In the genomic region with DNA sequence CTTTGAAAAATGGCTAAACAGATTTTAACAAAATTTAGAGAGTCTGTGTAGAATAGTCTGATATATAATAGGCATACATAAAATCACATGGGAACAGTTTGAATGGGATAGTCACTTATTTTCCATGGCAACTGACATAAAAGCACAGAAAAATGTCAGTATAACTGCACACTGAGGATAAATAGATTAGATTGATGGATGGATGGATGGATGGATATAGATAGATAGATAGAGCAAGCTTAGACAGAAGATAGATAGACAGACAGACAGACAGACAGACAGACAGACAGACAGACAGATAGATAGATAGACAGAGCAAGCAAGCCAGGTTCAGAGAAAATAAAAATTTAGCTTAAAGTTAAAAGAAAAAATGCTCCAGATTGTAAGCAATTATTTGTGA, we compare ENCODE assay signal across 37 cellular contexts.
"Had no signal": no experiment of that assay in that cellular context is flagged by ENCODE, and none has a peak within 500 bp of the region (broad histone marks: within the 10 kb centered on the region; RNA-seq: fewer than 3 reads in every experiment).

No MANE protein-coding gene starts in this region.

- DNase-seq: Karpas-422, Kasumi-1, MG63, MM.1S, MV-4-11, NCI-H1048, NCI-H1092, NCI-H1092 treated with DMSO at 0.1 percent for 48 hours, NCI-H1105, NCI-H1105 treated with DMSO at 0.1 percent for 48 hours, NCI-H1417, NCI-H1417 treated with DMSO at 0.1 percent for 48 hours, NCI-H1436, NCI-H1436 treated with DMSO at 0.1 percent for 48 hours, NCI-H146, NCI-H1694, NCI-H1694 treated with DMSO at 0.1 percent for 48 hours, NCI-H187, NCI-H187 treated with DMSO at 0.1 percent for 48 hours, NCI-H1930, NCI-H2029, NCI-H2029 treated with DMSO at 0.1 percent for 48 hours, NCI-H2081, NCI-H2081 treated with DMSO at 0.1 percent for 48 hours, NCI-H2107, NCI-H2171, NCI-H2171 treated with DMSO at 0.1 percent for 48 hours, NCI-H2227 treated with DMSO at 0.1 percent for 48 hours, NCI-H226, NCI-H345, NCI-H446, NCI-H446 treated with DMSO at 0.1 percent for 48 hours, NCI-H510A, NCI-H510A treated with DMSO at 0.1 percent for 48 hours, NCI-H524, NCI-H524 treated with DMSO at 0.1 percent for 48 hours, NCI-H526 had no signal

- H3K36me3 ChIP-seq: MG63 had no signal

- H3K4me3 ChIP-seq: MG63 had no signal

- H3K27me3 ChIP-seq: MG63 had no signal

- H3K9me3 ChIP-seq: MG63 had no signal
